9 cellular contexts compared by ENCODE assay signal in genomic region chr17:38797828-38798227, GRCh38. TPM values are rescaled to one million over a fixed set of nuclear protein-coding genes. Genes with fewer than 3 reads are reported as not detected.
DNase-seq lines count a peak whose midpoint lies in the region; ATAC-seq and TF ChIP-seq lines count a peak whose summit lies in the region.
"Had no signal": no experiment of that assay in that cellular context is flagged by ENCODE, and none has a peak within 500 bp of the region (broad histone marks: within the 10 kb centered on the region; RNA-seq: fewer than 3 reads in every experiment).

No MANE protein-coding gene starts in this region.

- H3K4me3 Mint-ChIP-seq in GM23338 (peak overlapping the region; percentile 96), T-helper 17 cell (peak overlapping the region; percentile 98)

- H3K9me3 Mint-ChIP-seq in GM23338: peaks cover 2% of the 10 kb centered on the region; the same call in 2 of the 3 replicates

- H3K9me3 ChIP-seq in T-helper 17 cell (ENCODE audit: control insufficient read depth, low read length, poor library complexity, severe bottlenecking) (no peaks in the 10 kb centered on the region), gastrocnemius medialis (no peaks in the 10 kb centered on the region)

- H4K20me1 ChIP-seq in GM23338 (replicated peaks; ENCODE audit: insufficient read depth): peaks cover 29% of the 10 kb centered on the region

- TF ChIP-seq POLR2A in gastrocnemius medialis (IDR thresholded peaks at IDR 0.05): no peak

- no peaks in the 10 kb centered on the region for H3K9me2 ChIP-seq in GM23338 (ENCODE audit: insufficient read depth)

- peak overlapping the region; percentile 98 for H3K4me2 ChIP-seq in GM23338

- H3K27me3 ChIP-seq in GM23338 (ENCODE audit: insufficient read depth) (no peaks in the 10 kb centered on the region), gastrocnemius medialis (no peaks in the 10 kb centered on the region)

- in situ Hi-C loops in gastrocnemius medialis (cut with MboI; ENCODE audit: low sequenced_read_pairs in 4 of 4): no loop called here

- H3K36me3 Mint-ChIP-seq in GM23338 (ENCODE audit: low read depth): peaks cover 52% of the 10 kb centered on the region
- peaks cover 5% of the 10 kb centered on the region for H3K36me3 Mint-ChIP-seq in T-helper 17 cell (ENCODE audit: low read depth)

- H3K36me3 ChIP-seq in GM23338 (ENCODE audit: insufficient read depth) (peaks cover 14% of the 10 kb centered on the region; the same call in 1 of the 2 replicates), gastrocnemius medialis (peaks cover 0 to 19% of the 10 kb centered on the region in 2 donors)

- DNase-seq in GM23338 (ENCODE audit: low spot score) (no peak), T-helper 17 cell (no peak), fibroblast of mammary gland (ENCODE audit: low read depth) (no peak), gastrocnemius medialis (no peak), putamen (ENCODE audit: low spot score) (no peak), NCI-H2029 treated with DMSO at 0.1 percent for 48 hours (lab: John Stamatoyannopoulos, UW) (no peak)
- no peak for DNase-seq in stimulated activated naive CD4-positive, alpha-beta T cell (lab: John Stamatoyannopoulos, UW)
- DNase-seq: stimulated activated CD4-positive, alpha-beta T cell treated with anti-CD3 and anti-CD28 coated beads, Interleukin-2, amount 100 ng/mL, for 48 hours had no signal

- intact Hi-C loops in gastrocnemius medialis (cut with DNase I; ENCODE audit: low total_unique reads): loop anchor here (5.0 kb wide), 1 partner anchor 91 kb away; the partner anchor contains the start of gene MLLT6

- TF ChIP-seq CTCF in GM23338 (conservative IDR thresholded peaks at IDR 0.05; ENCODE audit: low read depth in 2 of 2) (no peak), fibroblast of mammary gland (conservative IDR thresholded peaks at IDR 0.05; ENCODE audit: control insufficient read depth, insufficient read depth, low read depth, low read length) (no peak), gastrocnemius medialis (IDR thresholded peaks at IDR 0.05 in 4 of 5, conservative IDR thresholded peaks at IDR 0.05 in 1 of 5) (no peak)

- no peak overlapping the region for H3K27ac ChIP-seq in GM23338 (ENCODE audit: low read depth)
- H3K27ac ChIP-seq in gastrocnemius medialis: peak overlapping the region; percentile 94 to 100 (median 100)

- H3K4me3 ChIP-seq in GM23338: peak overlapping the region; percentile 96
- H3K4me3 ChIP-seq in fibroblast of mammary gland (ENCODE audit: control insufficient read depth, low read depth, low read length): peak overlapping the region; percentile 77
- peak overlapping the region; percentile 27 to 96 (median 84) for H3K4me3 ChIP-seq in gastrocnemius medialis

- H3K79me2 ChIP-seq in GM23338 (replicated peaks; ENCODE audit: insufficient read depth): peaks cover 59% of the 10 kb centered on the region

- H2AFZ ChIP-seq in GM23338: no peak overlapping the region

- H3F3A ChIP-seq in GM23338 (replicated peaks; ENCODE audit: low read depth): peaks cover 12% of the 10 kb centered on the region; the same call in 1 of the 2 replicates

- H3K4me1 Mint-ChIP-seq in GM23338 (peaks cover 23% of the 10 kb centered on the region), T-helper 17 cell (peaks cover 39% of the 10 kb centered on the region)

- peaks cover 16% of the 10 kb centered on the region for H3K4me1 ChIP-seq in GM23338 (ENCODE audit: insufficient read depth)
- peaks cover 34 to 37% of the 10 kb centered on the region in 2 donors for H3K4me1 ChIP-seq in gastrocnemius medialis

- ATAC-seq in GM23338: no peak
- no peak for ATAC-seq in T-helper 17 cell
- no peak for ATAC-seq in gastrocnemius medialis
- no peak for ATAC-seq in HG03095 (IDR thresholded peaks at IDR 0.05; ENCODE audit: unreplicated experiment)

- H3K27ac Mint-ChIP-seq in GM23338 (no peak overlapping the region), T-helper 17 cell (peak overlapping the region; percentile 96)

- peaks cover 4% of the 10 kb centered on the region for H3K27me3 Mint-ChIP-seq in GM23338 (ENCODE audit: insufficient read depth, low read depth, poor library complexity)
- H3K27me3 Mint-ChIP-seq in T-helper 17 cell: no peaks in the 10 kb centered on the region

TF ChIP-seq in GM23338, 12 proteins besides CTCF, POLR2A, EP300 and RAD21 (continues in another document):
- TF ChIP-seq CREB1 (CRISPR knock-in tag; IDR thresholded peaks at IDR 0.05; ENCODE audit: low read depth): no peak
- no peak for TF ChIP-seq ETS1 (IDR thresholded peaks at IDR 0.05)
- TF ChIP-seq POLR2AphosphoS5 (IDR thresholded peaks at IDR 0.05; ENCODE audit: low read depth): no peak
- TF ChIP-seq JUNB (IDR thresholded peaks at IDR 0.05; ENCODE audit: unreplicated experiment): no peak
- no peak for TF ChIP-seq EZH2 (IDR thresholded peaks at IDR 0.05; ENCODE audit: low read depth, unreplicated experiment)

RNA-seq across cellular contexts. Expression of gene PIP4K2B, which starts 1.5 kb away (rescaled TPM):
- total RNA-seq in GM23338 (2014; rRNA removed; shearing (Covaris generic)): 36.0 and 43.4 TPM in 2 replicates
- 9.5 and 10.0 TPM in 2 replicates for polyA plus RNA-seq in GM23338 (2016; fragmentation: Nextera tagmentation; extraction: Ambion mirVana)
- 10 to 100 TPM; 28.2 to 33.5 TPM for total RNA-seq in T-helper 17 cell
- 10 to 100 TPM; 57.2 to 97.0 (median 76.8) TPM for total RNA-seq in gastrocnemius medialis

RNA-seq across cellular contexts. Expression of gene CWC25, which starts 27.3 kb away (rescaled TPM):
- 6.4 and 11.6 TPM in 2 replicates for total RNA-seq in GM23338 (2014; rRNA removed; shearing (Covaris generic))
- polyA plus RNA-seq in GM23338 (2016; fragmentation: Nextera tagmentation; extraction: Ambion mirVana): 28.4 and 29.8 TPM in 2 replicates
- 10 to 100 TPM; 69.6 to 88.5 TPM for total RNA-seq in T-helper 17 cell
- total RNA-seq in gastrocnemius medialis: 10 to 100 TPM in 3 of 4 donors, 1 to 10 TPM in 1; 9.1 to 14.4 (median 12.3) TPM

RNA-seq across cellular contexts. Expression of gene PSMB3, which starts 45.3 kb away (rescaled TPM):
- 250 and 270 TPM in 2 replicates for total RNA-seq in GM23338 (2014; rRNA removed; shearing (Covaris generic))
- 523 and 558 TPM in 2 replicates for polyA plus RNA-seq in GM23338 (2016; fragmentation: Nextera tagmentation; extraction: Ambion mirVana)
- 10 to 100 TPM; 78.5 to 85.5 TPM for total RNA-seq in T-helper 17 cell
- 100 to 1,000 TPM; 211 to 334 (median 280) TPM for total RNA-seq in gastrocnemius medialis

RNA-seq across cellular contexts. Expression of gene PCGF2, which starts 49.7 kb away (rescaled TPM):
- total RNA-seq in GM23338 (2014; rRNA removed; shearing (Covaris generic)): 21.1 and 23.4 TPM in 2 replicates
- 51.9 and 60.9 TPM in 2 replicates for polyA plus RNA-seq in GM23338 (2016; fragmentation: Nextera tagmentation; extraction: Ambion mirVana)
- total RNA-seq in T-helper 17 cell (not detected), gastrocnemius medialis (1 to 10 TPM; 1.3 to 4.0 (median 1.6) TPM)

RNA-seq across cellular contexts. Expression of gene RPL23, which starts 55.7 kb away (rescaled TPM):
- total RNA-seq in GM23338 (2014; rRNA removed; shearing (Covaris generic)): 877 and 957 TPM in 2 replicates
- 4,267 and 4,484 TPM in 2 replicates for polyA plus RNA-seq in GM23338 (2016; fragmentation: Nextera tagmentation; extraction: Ambion mirVana)
- total RNA-seq in T-helper 17 cell: 1,000 to 10,000 TPM; 1,821 to 1,859 TPM
- 1,000 to 10,000 TPM in 1 of 4 donors, 100 to 1,000 TPM in 3; 878 to 1,126 (median 955) TPM for total RNA-seq in gastrocnemius medialis
